Comparison of ENCODE assay signal across 31 cellular contexts in the genomic region with DNA sequence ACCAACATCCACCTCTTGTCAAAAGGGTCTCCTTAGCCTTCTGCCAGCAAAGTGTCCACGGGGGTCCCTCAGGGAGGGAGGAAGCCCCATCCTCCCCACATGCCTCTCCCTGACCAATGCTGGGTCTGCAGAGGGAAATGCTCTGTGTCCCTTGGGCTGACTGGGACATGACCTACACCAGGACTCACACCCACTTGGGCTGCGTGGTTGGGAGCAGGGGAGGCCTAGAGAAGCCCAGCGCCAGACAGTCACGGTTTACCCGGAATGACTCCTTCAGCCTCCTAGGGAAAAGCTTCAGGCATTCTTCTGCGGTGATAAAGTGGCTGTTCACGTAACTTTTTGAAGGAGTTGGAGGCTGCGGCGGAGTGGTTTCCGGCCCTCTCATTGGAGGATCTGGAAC.
DNase-seq lines count a peak whose midpoint lies in the region; ATAC-seq and TF ChIP-seq lines count a peak whose summit lies in the region.
"Had no signal": no experiment of that assay in that cellular context is flagged by ENCODE, and none has a peak within 500 bp of the region (broad histone marks: within the 10 kb centered on the region; RNA-seq: fewer than 3 reads in every experiment).

No MANE protein-coding gene starts in this region.

- TF ChIP-seq CTCF in esophagus muscularis mucosa (IDR thresholded peaks at IDR 0.05) (no peak), osteocyte (IDR thresholded peaks at IDR 0.05) (no peak)

- H3K9me3 ChIP-seq in esophagus muscularis mucosa: no peaks in the 10 kb centered on the region
- H3K9me3 ChIP-seq: A549; BE2C; BLaER1; BLaER1 treated with 17β-estradiol and CSF1 and Interleukin-3, amounts not matched to agents 10 nM and 100 nM; Caco-2 had no signal

- H3K27ac Mint-ChIP-seq in osteocyte (ENCODE audit: unreplicated experiment): no peak overlapping the region
- no peak overlapping the region for H3K27ac Mint-ChIP-seq in activated naive CD4-positive, alpha-beta T cell treated with anti-CD3 and anti-CD28 coated beads, Interleukin-2, amount 50 U/mL, for 72 hours
- H3K27ac Mint-ChIP-seq: B cell; CD14-positive monocyte; CD4-positive, alpha-beta memory T cell; CD4-positive, alpha-beta T cell; CD4-positive, CD25-positive, alpha-beta regulatory T cell; CD8-positive, alpha-beta memory T cell; CD8-positive, alpha-beta T cell had no signal

- no peak for TF ChIP-seq EP300 in esophagus muscularis mucosa (IDR thresholded peaks at IDR 0.05)

- DNase-seq in esophagus muscularis mucosa (ENCODE audit: extremely low spot score) (peak; percentile 42), osteocyte (ENCODE audit: extremely low spot score, unreplicated experiment) (peak; percentile 69)
- no peak for DNase-seq in activated naive CD4-positive, alpha-beta T cell treated with anti-CD3 and anti-CD28 coated beads, Interleukin-2, amount 50 U/mL, for 72 hours (ENCODE audit: low spot score in 2 of 2)
- DNase-seq: 8988T; ACHN; AML-193; BE2C; C1 segment of cervical spinal cord; Caco-2; Calu3; CD4-positive, alpha-beta memory T cell; CD4-positive, alpha-beta T cell; CD4-positive, CD25-positive, alpha-beta regulatory T cell; CD8-positive, alpha-beta memory T cell; CD8-positive, alpha-beta T cell; COR-L47; DMS 273 treated with DMSO at 0.1 percent for 48 hours; DMS153; DMS53; DMS79; DMS79 treated with DMSO at 0.1 percent for 48 hours; DND-41; EL had no signal

- H3K9me3 Mint-ChIP-seq in osteocyte (ENCODE audit: unreplicated experiment): peaks cover 6% of the 10 kb centered on the region
- H3K9me3 Mint-ChIP-seq in activated naive CD4-positive, alpha-beta T cell treated with anti-CD3 and anti-CD28 coated beads, Interleukin-2, amount 50 U/mL, for 72 hours: no peaks in the 10 kb centered on the region
- H3K9me3 Mint-ChIP-seq: CD4-positive, alpha-beta memory T cell; CD4-positive, alpha-beta T cell; CD8-positive, alpha-beta memory T cell; CD8-positive, alpha-beta T cell had no signal

- peaks cover 0 to 7% (median 0%) of the 10 kb centered on the region in 4 donors for H3K36me3 ChIP-seq in esophagus muscularis mucosa
- H3K36me3 ChIP-seq: BE2C; BLaER1; BLaER1 treated with 17β-estradiol and CSF1 and Interleukin-3, amounts not matched to agents 10 nM and 100 nM had no signal

- no peak for TF ChIP-seq POLR2A in esophagus muscularis mucosa (IDR thresholded peaks at IDR 0.05; ENCODE audit: low read depth)

- no peaks in the 10 kb centered on the region for H3K4me1 ChIP-seq in esophagus muscularis mucosa
- H3K4me1 ChIP-seq: A549, BE2C, Caco-2 had no signal

- H3K4me1 Mint-ChIP-seq in osteocyte (ENCODE audit: unreplicated experiment): no peaks in the 10 kb centered on the region
- H3K4me1 Mint-ChIP-seq: B cell; CD14-positive monocyte; CD4-positive, alpha-beta memory T cell; CD4-positive, CD25-positive, alpha-beta regulatory T cell; CD8-positive, alpha-beta memory T cell had no signal

- no peak overlapping the region for H3K4me3 ChIP-seq in esophagus muscularis mucosa
- H3K4me3 ChIP-seq: A549; BLaER1; BLaER1 treated with 17β-estradiol and CSF1 and Interleukin-3, amounts not matched to agents 10 nM and 100 nM had no signal

- H3K27me3 Mint-ChIP-seq in osteocyte (ENCODE audit: unreplicated experiment): peaks cover 4% of the 10 kb centered on the region

- H3K4me3 Mint-ChIP-seq in osteocyte (ENCODE audit: unreplicated experiment): no peak overlapping the region
- H3K4me3 Mint-ChIP-seq: B cell; CD14-positive monocyte; CD4-positive, alpha-beta memory T cell; CD4-positive, alpha-beta T cell; CD4-positive, CD25-positive, alpha-beta regulatory T cell; CD8-positive, alpha-beta memory T cell; CD8-positive, alpha-beta T cell had no signal

- 93% methylated on average over 10 of the region's 10 CpGs for WGBS in esophagus muscularis mucosa

- H3K36me3 Mint-ChIP-seq in osteocyte (ENCODE audit: unreplicated experiment): no peaks in the 10 kb centered on the region
- no peaks in the 10 kb centered on the region for H3K36me3 Mint-ChIP-seq in activated naive CD4-positive, alpha-beta T cell treated with anti-CD3 and anti-CD28 coated beads, Interleukin-2, amount 50 U/mL, for 72 hours
- H3K36me3 Mint-ChIP-seq: CD14-positive monocyte; CD4-positive, alpha-beta memory T cell; CD4-positive, CD25-positive, alpha-beta regulatory T cell; CD8-positive, alpha-beta memory T cell; CD8-positive, alpha-beta T cell had no signal

- intact Hi-C loops in esophagus muscularis mucosa (cut with DNase I): no loop called here

- H3K27me3 ChIP-seq in esophagus muscularis mucosa: no peaks in the 10 kb centered on the region
- H3K27me3 ChIP-seq: BLaER1; BLaER1 treated with 17β-estradiol and CSF1 and Interleukin-3, amounts not matched to agents 10 nM and 100 nM had no signal

- H3K27ac ChIP-seq in esophagus muscularis mucosa (replicated peaks in 1 of 4): no peak overlapping the region
- H3K27ac ChIP-seq: 22Rv1; A549; BLaER1; BLaER1 treated with 17β-estradiol and CSF1 and Interleukin-3, amounts not matched to agents 10 nM and 100 nM; C4-2B had no signal

- no peak for ATAC-seq in activated naive CD4-positive, alpha-beta T cell treated with anti-CD3 and anti-CD28 coated beads, Interleukin-2, amount 50 U/mL, for 72 hours
- no peak for ATAC-seq in GM21360 (IDR thresholded peaks at IDR 0.05; ENCODE audit: unreplicated experiment)
- ATAC-seq: A549; CD8-positive, alpha-beta T cell had no signal

Comparison
In these comparisons a context has a peak if more than half of its experiments do, and no peak if none do; other contexts are left out.
1. DNase-seq: peak in esophagus muscularis mucosa (single experiment) and osteocyte (single experiment); none in activated naive CD4-positive, alpha-beta T cell treated with anti-CD3 and anti-CD28 coated beads, Interleukin-2, amount 50 U/mL, for 72 hours (0 of 2).